ENCODE assay signal across 17 cellular contexts in the genomic region with DNA sequence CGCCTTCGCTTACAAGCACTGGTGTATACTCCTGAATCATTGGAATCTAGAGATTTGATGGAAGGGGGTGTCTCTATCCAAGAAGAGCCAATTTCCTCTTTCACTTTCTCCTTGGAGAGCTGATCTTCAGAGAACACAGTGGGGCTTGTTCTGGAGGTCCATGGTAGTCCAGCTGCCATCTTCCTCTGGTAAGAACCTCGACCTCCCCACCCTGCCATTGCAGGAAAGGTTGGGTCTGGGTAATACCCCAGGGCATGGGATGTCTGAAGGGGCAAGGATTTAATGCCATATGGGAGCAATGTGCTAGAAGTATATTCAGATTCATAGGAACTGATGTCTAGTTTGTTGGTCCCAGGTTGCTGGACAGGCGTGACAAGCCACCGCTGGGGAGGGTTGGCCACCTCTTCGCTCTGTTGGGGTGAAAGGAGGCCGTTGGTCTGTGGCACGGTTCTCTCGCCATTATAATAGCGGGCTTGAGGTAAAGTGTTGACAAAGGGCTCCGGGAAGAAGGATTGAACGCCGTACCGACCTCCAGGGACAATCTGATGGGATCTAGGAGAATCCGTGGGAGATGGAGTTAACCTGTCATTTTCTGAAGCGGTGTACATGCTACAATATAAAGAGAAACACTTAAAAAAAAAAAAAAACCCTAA. TPM values are rescaled to one million over a fixed set of nuclear protein-coding genes. Genes with fewer than 3 reads are reported as not detected.
DNase-seq lines count a peak whose midpoint lies in the region; ATAC-seq and TF ChIP-seq lines count a peak whose summit lies in the region.
"Had no signal": no experiment of that assay in that cellular context is flagged by ENCODE, and none has a peak within 500 bp of the region (broad histone marks: within the 10 kb centered on the region; RNA-seq: fewer than 3 reads in every experiment).

No MANE protein-coding gene starts in this region.

- peaks cover 49% of the 10 kb centered on the region for H3K27me3 Mint-ChIP-seq in activated naive CD8-positive, alpha-beta T cell treated with anti-CD3 and anti-CD28 coated beads, Interleukin-2, amount 50 U/mL, for 24 hours
- peaks cover 49% of the 10 kb centered on the region for H3K27me3 Mint-ChIP-seq in activated naive CD8-positive, alpha-beta T cell treated with anti-CD3 and anti-CD28 coated beads for 36 hours
- peaks cover 64% of the 10 kb centered on the region for H3K27me3 Mint-ChIP-seq in activated CD8-positive, alpha-beta T cell treated with anti-CD3 and anti-CD28 coated beads, Interleukin-2, amount 10 ng/mL, durations not matched to agents 7 days and 5 days (ENCODE audit: low read depth)
- peaks cover 18 to 52% (median 36%) of the 10 kb centered on the region in 3 donors for H3K27me3 Mint-ChIP-seq in immature natural killer cell (ENCODE audit: low read depth in 3 of 3)

- peaks cover 43% of the 10 kb centered on the region for H3K4me1 Mint-ChIP-seq in activated naive CD8-positive, alpha-beta T cell treated with anti-CD3 and anti-CD28 coated beads, Interleukin-2, amount 50 U/mL, for 24 hours
- H3K4me1 Mint-ChIP-seq in activated naive CD8-positive, alpha-beta T cell treated with anti-CD3 and anti-CD28 coated beads for 36 hours = peaks cover 36% of the 10 kb centered on the region
- H3K4me1 Mint-ChIP-seq in activated CD8-positive, alpha-beta T cell treated with anti-CD3 and anti-CD28 coated beads, Interleukin-2, amount 10 ng/mL, durations not matched to agents 7 days and 5 days (ENCODE audit: low read depth) = peaks cover 33% of the 10 kb centered on the region
- peaks cover 72 to 77% of the 10 kb centered on the region in 2 donors for H3K4me1 Mint-ChIP-seq in immature natural killer cell
- H3K4me1 Mint-ChIP-seq in stimulated activated effector memory CD8-positive, alpha-beta T cell treated with anti-CD3 and anti-CD28 coated beads, Interleukin-12 subunit alpha, Interleukin-12 subunit beta, amount 100 ng/mL, for 72 hours = peaks cover 58% of the 10 kb centered on the region

- H3K4me3 Mint-ChIP-seq in activated naive CD8-positive, alpha-beta T cell treated with anti-CD3 and anti-CD28 coated beads, Interleukin-2, amount 50 U/mL, for 24 hours = peak overlapping the region; percentile 29
- no peak overlapping the region for H3K4me3 Mint-ChIP-seq in activated naive CD8-positive, alpha-beta T cell treated with anti-CD3 and anti-CD28 coated beads for 36 hours
- H3K4me3 Mint-ChIP-seq in activated CD8-positive, alpha-beta T cell treated with anti-CD3 and anti-CD28 coated beads, Interleukin-2, amount 10 ng/mL, durations not matched to agents 7 days and 5 days = peak overlapping the region; percentile 0
- peak overlapping the region; percentile 97 to 100 (median 99) for H3K4me3 Mint-ChIP-seq in immature natural killer cell
- H3K4me3 Mint-ChIP-seq in stimulated activated effector memory CD8-positive, alpha-beta T cell treated with anti-CD3 and anti-CD28 coated beads, Interleukin-12 subunit alpha, Interleukin-12 subunit beta, amount 100 ng/mL, for 72 hours = peak overlapping the region; percentile 95

- H3K27ac Mint-ChIP-seq in activated naive CD8-positive, alpha-beta T cell treated with anti-CD3 and anti-CD28 coated beads, Interleukin-2, amount 50 U/mL, for 24 hours = no peak overlapping the region
- H3K27ac Mint-ChIP-seq in activated naive CD8-positive, alpha-beta T cell treated with anti-CD3 and anti-CD28 coated beads for 36 hours = no peak overlapping the region
- H3K27ac Mint-ChIP-seq in activated CD8-positive, alpha-beta T cell treated with anti-CD3 and anti-CD28 coated beads, Interleukin-2, amount 10 ng/mL, durations not matched to agents 7 days and 5 days = no peak overlapping the region
- H3K27ac Mint-ChIP-seq in immature natural killer cell = peak overlapping the region; percentile 90 to 98 (median 96)
- H3K27ac Mint-ChIP-seq in stimulated activated effector memory CD8-positive, alpha-beta T cell treated with anti-CD3 and anti-CD28 coated beads, Interleukin-12 subunit alpha, Interleukin-12 subunit beta, amount 100 ng/mL, for 72 hours = peak overlapping the region; percentile 98

- no peak for TF ChIP-seq CTCF in mucosa of descending colon (IDR thresholded peaks at IDR 0.05)

- CTCF ChIA-PET in activated CD8-positive, alpha-beta T cell treated with anti-CD3 and anti-CD28 coated beads, Interleukin-2, amount 10 ng/mL, durations not matched to agents 7 days and 5 days (lab: Charles Lee) = interaction anchor here (1.6 to 3.2 kb wide), 3 partner anchors 605 to 618 kb away, joined by 4 to 14 read pairs (median 5); no protein-coding TSS in a partner anchor

- intact Hi-C loops in mucosa of descending colon (cut with DNase I, micrococcal nuclease) = loop anchor here in 1 of 2 donors (10.0 kb wide), 1 partner anchor 617 kb away; no protein-coding TSS in a partner anchor

- no peaks in the 10 kb centered on the region for H3K9me3 ChIP-seq in mucosa of descending colon
- H3K9me3 ChIP-seq: Caco-2 had no signal

- H3K36me3 Mint-ChIP-seq in activated naive CD8-positive, alpha-beta T cell treated with anti-CD3 and anti-CD28 coated beads, Interleukin-2, amount 50 U/mL, for 24 hours (ENCODE audit: low read depth) = no peaks in the 10 kb centered on the region
- no peaks in the 10 kb centered on the region for H3K36me3 Mint-ChIP-seq in activated naive CD8-positive, alpha-beta T cell treated with anti-CD3 and anti-CD28 coated beads for 36 hours
- peaks cover 3% of the 10 kb centered on the region for H3K36me3 Mint-ChIP-seq in activated CD8-positive, alpha-beta T cell treated with anti-CD3 and anti-CD28 coated beads, Interleukin-2, amount 10 ng/mL, durations not matched to agents 7 days and 5 days (ENCODE audit: low read depth)
- peaks cover 31 to 50% (median 46%) of the 10 kb centered on the region in 3 donors for H3K36me3 Mint-ChIP-seq in immature natural killer cell
- H3K36me3 Mint-ChIP-seq in stimulated activated effector memory CD8-positive, alpha-beta T cell treated with anti-CD3 and anti-CD28 coated beads, Interleukin-12 subunit alpha, Interleukin-12 subunit beta, amount 100 ng/mL, for 72 hours = peaks cover 92% of the 10 kb centered on the region

- no peak overlapping the region for H3K4me3 ChIP-seq in mucosa of descending colon

- no peaks in the 10 kb centered on the region for H3K9me3 Mint-ChIP-seq in activated naive CD8-positive, alpha-beta T cell treated with anti-CD3 and anti-CD28 coated beads, Interleukin-2, amount 50 U/mL, for 24 hours
- H3K9me3 Mint-ChIP-seq in activated naive CD8-positive, alpha-beta T cell treated with anti-CD3 and anti-CD28 coated beads for 36 hours = no peaks in the 10 kb centered on the region
- no peaks in the 10 kb centered on the region for H3K9me3 Mint-ChIP-seq in activated CD8-positive, alpha-beta T cell treated with anti-CD3 and anti-CD28 coated beads, Interleukin-2, amount 10 ng/mL, durations not matched to agents 7 days and 5 days (ENCODE audit: insufficient read depth)
- no peaks in the 10 kb centered on the region for H3K9me3 Mint-ChIP-seq in immature natural killer cell
- no peaks in the 10 kb centered on the region for H3K9me3 Mint-ChIP-seq in stimulated activated effector memory CD8-positive, alpha-beta T cell treated with anti-CD3 and anti-CD28 coated beads, Interleukin-12 subunit alpha, Interleukin-12 subunit beta, amount 100 ng/mL, for 72 hours

- peaks cover 41% of the 10 kb centered on the region for H3K4me1 ChIP-seq in mucosa of descending colon (ENCODE audit: low read depth)

- no peak for DNase-seq in activated naive CD8-positive, alpha-beta T cell treated with anti-CD3 and anti-CD28 coated beads, Interleukin-2, amount 50 U/mL, for 24 hours
- DNase-seq in activated naive CD8-positive, alpha-beta T cell treated with anti-CD3 and anti-CD28 coated beads for 36 hours = no peak
- DNase-seq in activated CD8-positive, alpha-beta T cell treated with anti-CD3 and anti-CD28 coated beads, Interleukin-2, amount 10 ng/mL, durations not matched to agents 7 days and 5 days = no peak
- no peak for DNase-seq in immature natural killer cell
- DNase-seq in stimulated activated effector memory CD8-positive, alpha-beta T cell treated with anti-CD3 and anti-CD28 coated beads, Interleukin-12 subunit alpha, Interleukin-12 subunit beta, amount 100 ng/mL, for 72 hours (ENCODE audit: low spot score in 2 of 2) = peak in 1 of 2 donors; percentile 53
- no peak for DNase-seq in activated CD4-positive, alpha-beta T cell treated with anti-CD3 and anti-CD28 coated beads, Interleukin-2, amount 50 U/mL, for 4 hours
- DNase-seq in mucosa of descending colon = no peak
- no peak for DNase-seq in inferior parietal cortex (ENCODE audit: extremely low spot score)
- DNase-seq: Caco-2, DMS153, EL, NCI-H1048, NCI-H146, NCI-H2081 treated with DMSO at 0.1 percent for 48 hours, NCI-H510A treated with DMSO at 0.1 percent for 48 hours had no signal

- POLR2A ChIA-PET in activated CD8-positive, alpha-beta T cell treated with anti-CD3 and anti-CD28 coated beads, Interleukin-2, amount 10 ng/mL, durations not matched to agents 7 days and 5 days (lab: Charles Lee) = no interaction called here

- ATAC-seq in activated naive CD8-positive, alpha-beta T cell treated with anti-CD3 and anti-CD28 coated beads, Interleukin-2, amount 50 U/mL, for 24 hours = no peak
- ATAC-seq in activated CD8-positive, alpha-beta T cell treated with anti-CD3 and anti-CD28 coated beads, Interleukin-2, amount 10 ng/mL, durations not matched to agents 7 days and 5 days = no peak
- ATAC-seq in stimulated activated effector memory CD8-positive, alpha-beta T cell treated with anti-CD3 and anti-CD28 coated beads, Interleukin-12 subunit alpha, Interleukin-12 subunit beta, amount 100 ng/mL, for 72 hours = no peak
- no peak for ATAC-seq in mucosa of descending colon
- ATAC-seq: HepG2 had no signal

- H3K36me3 ChIP-seq in mucosa of descending colon (ENCODE audit: low read depth) = no peaks in the 10 kb centered on the region

RNA-seq across cellular contexts. Expression of a gene that starts 4.8 kb away (rescaled TPM):
- under 1 TPM; 0.50 to 0.97 TPM for total RNA-seq in activated naive CD8-positive, alpha-beta T cell treated with anti-CD3 and anti-CD28 coated beads for 36 hours
- total RNA-seq in activated CD8-positive, alpha-beta T cell treated with anti-CD3 and anti-CD28 coated beads, Interleukin-2, amount 10 ng/mL, durations not matched to agents 7 days and 5 days = 1 to 10 TPM; 2.9 to 3.3 TPM
- polyA plus RNA-seq in immature natural killer cell = 100 to 1,000 TPM in 2 of 3 donors, 10 to 100 TPM in 1; 96.5 to 189 (median 158) TPM
- total RNA-seq in mucosa of descending colon = under 1 TPM in 2 of 3 donors, not detected in 1; 0.32 to 0.46 TPM
- total RNA-seq: A673 had no signal

Comparison
In these comparisons a context has a peak if more than half of its experiments do, and no peak if none do; other contexts are left out.
1. H3K27ac Mint-ChIP-seq: peak in immature natural killer cell (6 of 6) and stimulated activated effector memory CD8-positive, alpha-beta T cell treated with anti-CD3 and anti-CD28 coated beads, Interleukin-12 subunit alpha, Interleukin-12 subunit beta, amount 100 ng/mL, for 72 hours (single experiment); none in activated naive CD8-positive, alpha-beta T cell treated with anti-CD3 and anti-CD28 coated beads, Interleukin-2, amount 50 U/mL, for 24 hours (single experiment), activated naive CD8-positive, alpha-beta T cell treated with anti-CD3 and anti-CD28 coated beads for 36 hours (single experiment) and activated CD8-positive, alpha-beta T cell treated with anti-CD3 and anti-CD28 coated beads, Interleukin-2, amount 10 ng/mL, durations not matched to agents 7 days and 5 days (single experiment).